21 cellular contexts compared by ENCODE assay signal in the genomic region with DNA sequence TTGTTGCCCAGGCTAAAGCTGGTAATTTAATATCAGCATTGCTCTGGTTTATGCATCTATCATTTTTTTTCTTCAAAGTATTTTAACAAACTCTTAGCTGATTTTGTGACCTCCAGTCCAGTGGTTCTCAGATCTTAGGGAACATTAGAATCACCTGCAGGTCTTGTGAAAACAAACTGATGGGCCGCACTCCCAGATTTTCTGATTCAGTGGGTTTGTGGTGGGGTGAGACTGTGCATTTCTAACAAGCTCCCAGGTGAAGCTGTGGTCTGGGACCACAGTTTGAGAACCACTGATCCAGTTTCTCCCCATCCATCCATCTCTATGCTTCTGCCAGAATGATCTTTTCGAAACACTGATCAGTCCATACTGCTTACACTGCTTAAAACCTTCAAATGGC.
DNase-seq lines count a peak whose midpoint lies in the region; ATAC-seq, FAIRE-seq and TF ChIP-seq lines count a peak whose summit lies in the region.
"Had no signal": no experiment of that assay in that cellular context is flagged by ENCODE, and none has a peak within 500 bp of the region (broad histone marks: within the 10 kb centered on the region; RNA-seq: fewer than 3 reads in every experiment).

No MANE protein-coding gene starts in this region.

- H3K9me3 ChIP-seq in IMR-90 (ENCODE audit: control insufficient read depth, insufficient read depth, low read length) (no peaks in the 10 kb centered on the region), thyroid gland (no peaks in the 10 kb centered on the region), esophagus squamous epithelium (no peaks in the 10 kb centered on the region)
- H3K9me3 ChIP-seq: BLaER1 treated with 17β-estradiol and CSF1 and Interleukin-3, amounts not matched to agents 10 nM and 100 nM; Caco-2 had no signal

- peak overlapping the region; percentile 97; the same call in 1 of the 2 replicates for H3K27ac ChIP-seq in IMR-90 (ENCODE audit: insufficient read depth, low read length)
- H3K27ac ChIP-seq in thyroid gland: peak overlapping the region; percentile 63 to 77 (median 68)
- no peak overlapping the region for H3K27ac ChIP-seq in esophagus squamous epithelium
- H3K27ac ChIP-seq: BLaER1 treated with 17β-estradiol and CSF1 and Interleukin-3, amounts not matched to agents 10 nM and 100 nM; C4-2B had no signal

- no peak for ATAC-seq in IMR-90 (ENCODE audit: low read depth)
- ATAC-seq: CD8-positive, alpha-beta T cell had no signal

- H3K23ac ChIP-seq in IMR-90 (ENCODE audit: low read depth, low read length): peak overlapping the region; percentile 83; the same call in 1 of the 2 replicates

- peak overlapping the region; percentile 94 for H2BK120ac ChIP-seq in IMR-90 (ENCODE audit: low read depth, low read length)

- H3K36me3 ChIP-seq in IMR-90 (ENCODE audit: control insufficient read depth, insufficient read depth, low read length): no peaks in the 10 kb centered on the region
- H3K36me3 ChIP-seq in thyroid gland: no peaks in the 10 kb centered on the region
- no peaks in the 10 kb centered on the region for H3K36me3 ChIP-seq in esophagus squamous epithelium
- H3K36me3 ChIP-seq: BLaER1 treated with 17β-estradiol and CSF1 and Interleukin-3, amounts not matched to agents 10 nM and 100 nM had no signal

- H3K79me1 ChIP-seq in IMR-90 (ENCODE audit: low read depth in 1 of 2, low read length in 2 of 2): no peaks in the 10 kb centered on the region

- no peak overlapping the region for H3K56ac ChIP-seq in IMR-90 (ENCODE audit: extremely low read depth, insufficient read depth, low read length)

- TF ChIP-seq POLR2A in IMR-90 (IDR thresholded peaks at IDR 0.05; ENCODE audit: low read depth, low read length) (no peak), thyroid gland (IDR thresholded peaks at IDR 0.05) (no peak), esophagus squamous epithelium (IDR thresholded peaks at IDR 0.05) (no peak)

- H2AFZ ChIP-seq in IMR-90 (replicated peaks; ENCODE audit: low read length, poor library complexity): no peak overlapping the region

- dilution Hi-C loops in IMR-90 (cut with HindIII; ENCODE audit: low sequenced_read_pairs, unreplicated experiment): no loop called here

- no peaks in the 10 kb centered on the region for H4K20me1 ChIP-seq in IMR-90 (ENCODE audit: insufficient read depth, low read length)
- H4K20me1 ChIP-seq: BLaER1 treated with 17β-estradiol and CSF1 and Interleukin-3, amounts not matched to agents 10 nM and 100 nM had no signal

- H2BK15ac ChIP-seq in IMR-90 (ENCODE audit: low read depth, low read length): peak overlapping the region; percentile 30; the same call in 2 of the 3 replicates

- FAIRE-seq in urothelium cell line (lab: Jason Lieb, UNC): no peak
- FAIRE-seq: A204.1, D721Med, G401.6, GM12891, GM19239 had no signal

- CTCF ChIA-PET in IMR-90 (lab: Yijun Ruan, JAX): no interaction called here

- no TSS peak for BruUV-seq in IMR-90 (replicated peaks; lab: Mats Ljungman, UMichigan)

- peak overlapping the region; percentile 97 for H3K4ac ChIP-seq in IMR-90 (ENCODE audit: low read depth, low read length)

- H3K27me3 ChIP-seq in IMR-90 (ENCODE audit: control insufficient read depth, insufficient read depth, low read length) (no peaks in the 10 kb centered on the region), thyroid gland (no peaks in the 10 kb centered on the region), esophagus squamous epithelium (no peaks in the 10 kb centered on the region)
- H3K27me3 ChIP-seq: BLaER1 treated with 17β-estradiol and CSF1 and Interleukin-3, amounts not matched to agents 10 nM and 100 nM had no signal

- DNase-seq in IMR-90 (no peak), thyroid gland (peak; percentile 81 to 85), esophagus squamous epithelium (lab: John Stamatoyannopoulos, UW) (no peak), urothelium cell line (ENCODE audit: low spot score) (no peak), NCI-H2081 (lab: John Stamatoyannopoulos, UW) (no peak)
- DNase-seq: 8988T; ACHN; AML-193; Caco-2; Calu3; CD4-positive, alpha-beta T cell; CD8-positive, alpha-beta T cell; DMS79 treated with DMSO at 0.1 percent for 48 hours; GF-D8 had no signal

- peak overlapping the region; percentile 71 for H2BK5ac ChIP-seq in IMR-90 (ENCODE audit: low read depth, low read length, poor library complexity, severe bottlenecking)

- no peak for TF ChIP-seq CTCF in IMR-90 (conservative IDR thresholded peaks at IDR 0.05; ENCODE audit: low read depth, low read length)
- TF ChIP-seq CTCF in thyroid gland (IDR thresholded peaks at IDR 0.05): no peak
- no peak for TF ChIP-seq CTCF in esophagus squamous epithelium (IDR thresholded peaks at IDR 0.05)

- no peak for TF ChIP-seq RAD21 in IMR-90 (IDR thresholded peaks at IDR 0.05; ENCODE audit: low read length)

- POLR2A ChIA-PET in IMR-90 (lab: Charles Lee; ENCODE audit: unreplicated experiment): no interaction called here

- H4K5ac ChIP-seq in IMR-90 (ENCODE audit: low read depth, low read length): peak overlapping the region; percentile 90

- H3K4me2 ChIP-seq in IMR-90 (ENCODE audit: low read depth, low read length): no peak overlapping the region
- H3K4me2 ChIP-seq: BLaER1 treated with 17β-estradiol and CSF1 and Interleukin-3, amounts not matched to agents 10 nM and 100 nM had no signal

- H3K9ac ChIP-seq in IMR-90 (ENCODE audit: low read depth, low read length): no peak overlapping the region; the same call in 1 of the 2 replicates
- H3K9ac ChIP-seq: BLaER1 treated with 17β-estradiol and CSF1 and Interleukin-3, amounts not matched to agents 10 nM and 100 nM had no signal

- peak overlapping the region; percentile 55 to 80; a peak in 3 of 4 replicates for H4K8ac ChIP-seq in IMR-90 (ENCODE audit: low read depth in 2 of 2, low read length in 2 of 2)

- peak overlapping the region; percentile 91 for H3K18ac ChIP-seq in IMR-90 (ENCODE audit: low read depth, low read length)

- H2AK5ac ChIP-seq in IMR-90 (ENCODE audit: low read depth, low read length): peak overlapping the region; percentile 92

- H3K4me1 ChIP-seq in IMR-90 (ENCODE audit: control insufficient read depth, insufficient read depth, low read length): peaks cover 21% of the 10 kb centered on the region
- peaks cover 37 to 40% of the 10 kb centered on the region in 2 donors for H3K4me1 ChIP-seq in thyroid gland
- H3K4me1 ChIP-seq in esophagus squamous epithelium: no peaks in the 10 kb centered on the region
- H3K4me1 ChIP-seq: BLaER1 treated with 17β-estradiol and CSF1 and Interleukin-3, amounts not matched to agents 10 nM and 100 nM; Caco-2 had no signal

- no peak overlapping the region for H2AK9ac ChIP-seq in IMR-90 (replicated peaks; ENCODE audit: low read depth, low read length, poor library complexity)

- peak overlapping the region; percentile 91 for H4K91ac ChIP-seq in IMR-90 (ENCODE audit: insufficient read depth, low read depth, low read length)

- peak overlapping the region; percentile 96 for H2BK20ac ChIP-seq in IMR-90 (ENCODE audit: low read depth, low read length)

- H3K4me3 ChIP-seq in IMR-90 (ENCODE audit: insufficient read depth, low read depth, low read length) (no peak overlapping the region), thyroid gland (replicated peaks in 1 of 3) (no peak overlapping the region), esophagus squamous epithelium (no peak overlapping the region)
- H3K4me3 ChIP-seq: BLaER1 treated with 17β-estradiol and CSF1 and Interleukin-3, amounts not matched to agents 10 nM and 100 nM had no signal

- 100% methylated on average over 1 of the region's 2 CpGs; no CpG with 5 or more reads in 1 of the 2 experiments for WGBS in IMR-90 (ENCODE audit: extremely low coverage in 2 of 2, insufficient read length in 1 of 2), 2 experiments
- 48 to 57% methylated on average over 2 of the region's 2 CpGs for WGBS in thyroid gland, 2 donors
- WGBS in esophagus squamous epithelium, 2 donors: 75 to 94% methylated on average over 2 of the region's 2 CpGs

- peak overlapping the region; percentile 95; the same call in 1 of the 2 replicates for H3K14ac ChIP-seq in IMR-90 (replicated peaks; ENCODE audit: low read depth, low read length)

- peaks cover 11% of the 10 kb centered on the region for H3K9me1 ChIP-seq in IMR-90 (ENCODE audit: insufficient read depth, low read length)

- in situ Hi-C loops in IMR-90 (cut with MboI; ENCODE audit: low sequenced_read_pairs): loop anchor here (25.0 kb wide), 1 partner anchor 1291 kb away; a partner anchor contains a TSS

- intact Hi-C loops in IMR-90 (cut with micrococcal nuclease): no loop called here
- intact Hi-C loops in thyroid gland (cut with DNase I): no loop called here
- intact Hi-C loops in esophagus squamous epithelium (cut with DNase I): no loop called here

TF ChIP-seq in IMR-90, 13 proteins besides CTCF, POLR2A, EP300 and RAD21:
- TF ChIP-seq NFE2L2 (IDR thresholded peaks at IDR 0.05; ENCODE audit: low read depth, low read length): no peak
- no peak for TF ChIP-seq CHD1 (IDR thresholded peaks at IDR 0.05; ENCODE audit: low read depth, low read length)
- no peak for TF ChIP-seq RCOR1 (IDR thresholded peaks at IDR 0.05; ENCODE audit: insufficient replicate concordance, low read length)
- TF ChIP-seq MAFK (IDR thresholded peaks at IDR 0.05; ENCODE audit: low read depth, low read length): no peak
- TF ChIP-seq RFX5 (IDR thresholded peaks at IDR 0.05; ENCODE audit: low read depth, low read length): no peak
- no peak for TF ChIP-seq FOS (IDR thresholded peaks at IDR 0.05; ENCODE audit: low read depth, low read length)
- no peak for TF ChIP-seq MAZ (IDR thresholded peaks at IDR 0.05; ENCODE audit: borderline replicate concordance, low read depth, low read length)
- TF ChIP-seq, protein P1, sequence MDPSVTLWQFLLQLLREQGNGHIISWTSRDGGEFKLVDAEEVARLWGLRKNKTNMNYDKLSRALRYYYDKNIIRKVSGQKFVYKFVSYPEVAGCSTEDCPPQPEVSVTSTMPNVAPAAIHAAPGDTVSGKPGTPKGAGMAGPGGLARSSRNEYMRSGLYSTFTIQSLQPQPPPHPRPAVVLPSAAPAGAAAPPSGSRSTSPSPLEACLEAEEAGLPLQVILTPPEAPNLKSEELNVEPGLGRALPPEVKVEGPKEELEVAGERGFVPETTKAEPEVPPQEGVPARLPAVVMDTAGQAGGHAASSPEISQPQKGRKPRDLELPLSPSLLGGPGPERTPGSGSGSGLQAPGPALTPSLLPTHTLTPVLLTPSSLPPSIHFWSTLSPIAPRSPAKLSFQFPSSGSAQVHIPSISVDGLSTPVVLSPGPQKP (IDR thresholded peaks at IDR 0.05; ENCODE audit: borderline replicate concordance, low read depth, low read length): no peak

Comparison
In these comparisons a context has a peak if more than half of its experiments do, and no peak if none do; other contexts are left out.
1. DNase-seq: peak in thyroid gland (2 of 2); none in IMR-90 (single experiment), esophagus squamous epithelium (single experiment), urothelium cell line (single experiment) and NCI-H2081 (0 of 2).
2. H3K27ac ChIP-seq: peak in IMR-90 (single experiment) and thyroid gland (3 of 3); none in esophagus squamous epithelium (0 of 4).